1 cellular context compared by ENCODE assay signal in the genomic region with DNA sequence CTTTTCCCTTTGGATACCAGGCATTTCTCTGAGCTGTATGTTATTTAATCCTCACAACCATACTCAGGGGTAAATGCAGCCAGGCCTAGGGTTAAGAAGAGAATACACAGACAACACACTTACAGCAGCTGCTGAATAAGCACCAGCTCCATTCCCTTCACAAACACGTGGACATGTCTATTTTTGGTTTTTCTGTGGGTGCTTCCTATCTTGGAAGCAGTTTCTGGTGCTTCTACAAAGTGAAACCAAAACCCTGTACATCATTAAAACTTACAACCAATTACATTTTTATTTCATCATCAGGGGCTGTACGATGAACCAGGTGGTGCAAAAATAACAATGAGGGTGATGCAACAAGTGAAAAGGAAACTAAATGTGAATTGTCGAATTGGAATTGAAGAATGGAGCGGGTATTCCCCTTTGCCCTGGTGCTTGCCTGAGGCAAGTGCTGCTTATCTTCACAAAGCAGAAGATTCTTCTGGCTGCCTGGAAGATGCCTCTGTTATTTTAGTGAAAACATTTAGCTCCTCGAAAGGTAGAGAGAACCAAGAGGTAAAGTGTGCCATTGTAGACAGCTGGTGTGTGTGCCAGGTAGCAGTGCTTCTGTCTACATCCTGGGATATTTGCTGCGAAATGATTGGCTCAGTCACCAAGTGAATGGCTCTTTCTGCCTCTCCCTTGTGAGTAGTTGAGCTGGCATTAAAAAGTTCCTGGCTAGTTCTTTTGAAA.
TF ChIP-seq lines count a peak whose summit lies in the region.

No MANE protein-coding gene starts in this region.

TF ChIP-seq in SK-N-SH, 30 proteins besides CTCF, POLR2A, EP300 and RAD21:
- TF ChIP-seq, protein P1, sequence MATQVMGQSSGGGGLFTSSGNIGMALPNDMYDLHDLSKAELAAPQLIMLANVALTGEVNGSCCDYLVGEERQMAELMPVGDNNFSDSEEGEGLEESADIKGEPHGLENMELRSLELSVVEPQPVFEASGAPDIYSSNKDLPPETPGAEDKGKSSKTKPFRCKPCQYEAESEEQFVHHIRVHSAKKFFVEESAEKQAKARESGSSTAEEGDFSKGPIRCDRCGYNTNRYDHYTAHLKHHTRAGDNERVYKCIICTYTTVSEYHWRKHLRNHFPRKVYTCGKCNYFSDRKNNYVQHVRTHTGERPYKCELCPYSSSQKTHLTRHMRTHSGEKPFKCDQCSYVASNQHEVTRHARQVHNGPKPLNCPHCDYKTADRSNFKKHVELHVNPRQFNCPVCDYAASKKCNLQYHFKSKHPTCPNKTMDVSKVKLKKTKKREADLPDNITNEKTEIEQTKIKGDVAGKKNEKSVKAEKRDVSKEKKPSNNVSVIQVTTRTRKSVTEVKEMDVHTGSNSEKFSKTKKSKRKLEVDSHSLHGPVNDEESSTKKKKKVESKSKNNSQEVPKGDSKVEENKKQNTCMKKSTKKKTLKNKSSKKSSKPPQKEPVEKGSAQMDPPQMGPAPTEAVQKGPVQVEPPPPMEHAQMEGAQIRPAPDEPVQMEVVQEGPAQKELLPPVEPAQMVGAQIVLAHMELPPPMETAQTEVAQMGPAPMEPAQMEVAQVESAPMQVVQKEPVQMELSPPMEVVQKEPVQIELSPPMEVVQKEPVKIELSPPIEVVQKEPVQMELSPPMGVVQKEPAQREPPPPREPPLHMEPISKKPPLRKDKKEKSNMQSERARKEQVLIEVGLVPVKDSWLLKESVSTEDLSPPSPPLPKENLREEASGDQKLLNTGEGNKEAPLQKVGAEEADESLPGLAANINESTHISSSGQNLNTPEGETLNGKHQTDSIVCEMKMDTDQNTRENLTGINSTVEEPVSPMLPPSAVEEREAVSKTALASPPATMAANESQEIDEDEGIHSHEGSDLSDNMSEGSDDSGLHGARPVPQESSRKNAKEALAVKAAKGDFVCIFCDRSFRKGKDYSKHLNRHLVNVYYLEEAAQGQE (IDR thresholded peaks at IDR 0.05; ENCODE audit: low read depth, low read length) = no peak
- TF ChIP-seq FOXJ3 (CRISPR knock-in tag; IDR thresholded peaks at IDR 0.05) (no peak), TAF1 (IDR thresholded peaks at IDR 0.05; ENCODE audit: borderline replicate concordance, low read depth, low read length) (no peak), MEF2A (IDR thresholded peaks at IDR 0.05; ENCODE audit: borderline replicate concordance, low read depth) (no peak), NFIC (IDR thresholded peaks at IDR 0.05; ENCODE audit: borderline replicate concordance) (no peak), YY1 (IDR thresholded peaks at IDR 0.05; ENCODE audit: low read depth) (no peak), RFX5 (IDR thresholded peaks at IDR 0.05; ENCODE audit: low read length) (no peak), RCOR1 (IDR thresholded peaks at IDR 0.05; ENCODE audit: low read length) (no peak), FOXM1 (IDR thresholded peaks at IDR 0.05; ENCODE audit: low read depth) (no peak)
- TF ChIP-seq, protein P2, sequence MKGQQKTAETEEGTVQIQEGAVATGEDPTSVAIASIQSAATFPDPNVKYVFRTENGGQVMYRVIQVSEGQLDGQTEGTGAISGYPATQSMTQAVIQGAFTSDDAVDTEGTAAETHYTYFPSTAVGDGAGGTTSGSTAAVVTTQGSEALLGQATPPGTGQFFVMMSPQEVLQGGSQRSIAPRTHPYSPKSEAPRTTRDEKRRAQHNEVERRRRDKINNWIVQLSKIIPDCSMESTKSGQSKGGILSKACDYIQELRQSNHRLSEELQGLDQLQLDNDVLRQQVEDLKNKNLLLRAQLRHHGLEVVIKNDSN (IDR thresholded peaks at IDR 0.05; ENCODE audit: borderline replicate concordance, low read depth) = no peak
